8 cellular contexts compared by ENCODE assay signal in genomic region chr10:97640868-97641811, GRCh38. TPM values are rescaled to one million over a fixed set of nuclear protein-coding genes. Genes with fewer than 3 reads are reported as not detected.
DNase-seq lines count a peak whose midpoint lies in the region; ATAC-seq and TF ChIP-seq lines count a peak whose summit lies in the region.

No MANE protein-coding gene starts in this region.

- TF ChIP-seq EP300 in SK-N-SH (IDR thresholded peaks at IDR 0.05; ENCODE audit: borderline replicate concordance in 1 of 2, low read depth in 1 of 2, low read length in 1 of 2) = no peak

- peaks cover 9% of the 10 kb centered on the region for H3F3A ChIP-seq in SK-N-SH (replicated peaks; ENCODE audit: insufficient read depth)

- 3% methylated on average over 31 of the region's 67 CpGs for WGBS in SK-N-SH (ENCODE audit: low lambda C conversion rate)

- peak overlapping the region; percentile 92 for H3K9ac ChIP-seq in SK-N-SH

- H3K27ac ChIP-seq in 22Rv1 (peak overlapping the region; percentile 54), SK-N-SH (ENCODE audit: low read depth in 2 of 2, low read length in 1 of 2) (peak overlapping the region; percentile 70 to 81)

- no peaks in the 10 kb centered on the region for H3K27me3 ChIP-seq in SK-N-SH (ENCODE audit: insufficient read depth)

- H4K20me1 ChIP-seq in SK-N-SH (ENCODE audit: insufficient read depth) = peaks cover 6% of the 10 kb centered on the region; the same call in 1 of the 2 replicates

- no peak for TF ChIP-seq RAD21 in SK-N-SH (IDR thresholded peaks at IDR 0.05; ENCODE audit: low read length)

- peak overlapping the region; percentile 91 for H3K4me2 ChIP-seq in SK-N-SH

- peaks cover 50% of the 10 kb centered on the region for H3K79me2 ChIP-seq in SK-N-SH (ENCODE audit: insufficient read depth)

- no peaks in the 10 kb centered on the region for H3K9me3 ChIP-seq in SK-N-SH

- no peak for TF ChIP-seq CTCF in 22Rv1 (IDR thresholded peaks at IDR 0.05)
- no peak for TF ChIP-seq CTCF in SK-N-SH (IDR thresholded peaks at IDR 0.05)
- TF ChIP-seq CTCF in choroid plexus epithelial cell (conservative IDR thresholded peaks at IDR 0.05; ENCODE audit: low read depth, low read length) = peak; percentile 2

- peaks cover 12 to 21% of the 10 kb centered on the region in 2 experiments for H3K36me3 ChIP-seq in SK-N-SH (replicated peaks in 1 of 2; ENCODE audit: control insufficient read depth in 1 of 2, insufficient read depth in 2 of 2, low read length in 1 of 2)

- H2AFZ ChIP-seq in SK-N-SH (ENCODE audit: low read depth) = no peak overlapping the region; the same call in 1 of the 2 replicates

- CTCF ChIA-PET in SK-N-SH (lab: Yijun Ruan, JAX) = interaction anchor here (0.9 to 2.3 kb wide), 10 partner anchors 17 to 176 kb away, joined by 3 to 11 read pairs (median 4); partner anchors contain the start of gene ANKRD2

- POLR2A ChIA-PET in SK-N-SH (lab: Yijun Ruan, JAX) = interaction anchor here (0.8 to 1.0 kb wide), 4 partner anchors 13 to 46 kb away, joined by 3 read pairs; partner anchors contain the start of gene AVPI1

- peaks cover 0 to 2% of the 10 kb centered on the region in 2 experiments; a peak in 1 of 4 replicates for H3K4me1 ChIP-seq in SK-N-SH (ENCODE audit: control insufficient read depth in 1 of 2, insufficient read depth in 2 of 2, low read depth in 1 of 2, low read length in 1 of 2)

- DNase-seq in SK-N-SH = peak; percentile 73
- DNase-seq in choroid plexus epithelial cell (ENCODE audit: low read depth) = peak; percentile 52
- peak; percentile 70 for DNase-seq in left kidney (ENCODE audit: low read depth, low spot score)
- peak; percentile 5 to 6 for DNase-seq in stimulated activated CD4-positive, alpha-beta T cell treated with anti-CD3 and anti-CD28 coated beads, Interleukin-4, amount 100 ng/mL, for 48 hours (ENCODE audit: low read depth in 2 of 2)

- peak; percentile 24 for ATAC-seq in GM18517 (IDR thresholded peaks at IDR 0.05; ENCODE audit: unreplicated experiment)
- ATAC-seq in HG03135 (IDR thresholded peaks at IDR 0.05; ENCODE audit: unreplicated experiment) = peak; percentile 35
- ATAC-seq in GM21576 (IDR thresholded peaks at IDR 0.05; ENCODE audit: unreplicated experiment) = no peak

- peak overlapping the region; percentile 80 to 91 for H3K4me3 ChIP-seq in SK-N-SH (ENCODE audit: low read depth in 2 of 2, low read length in 1 of 2)
- H3K4me3 ChIP-seq in choroid plexus epithelial cell (ENCODE audit: low read depth, low read length) = peak overlapping the region; percentile 81

- H3K9me2 ChIP-seq in SK-N-SH = no peaks in the 10 kb centered on the region

TF ChIP-seq in SK-N-SH, 30 proteins besides CTCF, POLR2A, EP300 and RAD21:
- TF ChIP-seq FOXJ3 (CRISPR knock-in tag; IDR thresholded peaks at IDR 0.05) = no peak
- no peak for TF ChIP-seq RCOR1 (IDR thresholded peaks at IDR 0.05; ENCODE audit: low read length)
- 0 out of 2 replicates have a peak, but pooled peaks have one; percentile 9 for TF ChIP-seq TAF1 (IDR thresholded peaks at IDR 0.05; ENCODE audit: borderline replicate concordance, low read depth, low read length)
- TF ChIP-seq, protein P1, sequence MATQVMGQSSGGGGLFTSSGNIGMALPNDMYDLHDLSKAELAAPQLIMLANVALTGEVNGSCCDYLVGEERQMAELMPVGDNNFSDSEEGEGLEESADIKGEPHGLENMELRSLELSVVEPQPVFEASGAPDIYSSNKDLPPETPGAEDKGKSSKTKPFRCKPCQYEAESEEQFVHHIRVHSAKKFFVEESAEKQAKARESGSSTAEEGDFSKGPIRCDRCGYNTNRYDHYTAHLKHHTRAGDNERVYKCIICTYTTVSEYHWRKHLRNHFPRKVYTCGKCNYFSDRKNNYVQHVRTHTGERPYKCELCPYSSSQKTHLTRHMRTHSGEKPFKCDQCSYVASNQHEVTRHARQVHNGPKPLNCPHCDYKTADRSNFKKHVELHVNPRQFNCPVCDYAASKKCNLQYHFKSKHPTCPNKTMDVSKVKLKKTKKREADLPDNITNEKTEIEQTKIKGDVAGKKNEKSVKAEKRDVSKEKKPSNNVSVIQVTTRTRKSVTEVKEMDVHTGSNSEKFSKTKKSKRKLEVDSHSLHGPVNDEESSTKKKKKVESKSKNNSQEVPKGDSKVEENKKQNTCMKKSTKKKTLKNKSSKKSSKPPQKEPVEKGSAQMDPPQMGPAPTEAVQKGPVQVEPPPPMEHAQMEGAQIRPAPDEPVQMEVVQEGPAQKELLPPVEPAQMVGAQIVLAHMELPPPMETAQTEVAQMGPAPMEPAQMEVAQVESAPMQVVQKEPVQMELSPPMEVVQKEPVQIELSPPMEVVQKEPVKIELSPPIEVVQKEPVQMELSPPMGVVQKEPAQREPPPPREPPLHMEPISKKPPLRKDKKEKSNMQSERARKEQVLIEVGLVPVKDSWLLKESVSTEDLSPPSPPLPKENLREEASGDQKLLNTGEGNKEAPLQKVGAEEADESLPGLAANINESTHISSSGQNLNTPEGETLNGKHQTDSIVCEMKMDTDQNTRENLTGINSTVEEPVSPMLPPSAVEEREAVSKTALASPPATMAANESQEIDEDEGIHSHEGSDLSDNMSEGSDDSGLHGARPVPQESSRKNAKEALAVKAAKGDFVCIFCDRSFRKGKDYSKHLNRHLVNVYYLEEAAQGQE (IDR thresholded peaks at IDR 0.05; ENCODE audit: low read depth, low read length) = peak; percentile 19; the same call in 1 of the 2 replicates

RNA-seq across cellular contexts. Expression of gene PI4K2A, which starts 0.7 kb away (rescaled TPM):
- polyA plus RNA-seq in SK-N-SH (2012; rRNA removed) = 23.8 and 31.4 TPM in 2 replicates
- 18.2 and 23.3 TPM in 2 replicates for polyA plus RNA-seq in SK-N-SH (2012; cell fraction: cytosol; rRNA removed)
- 22.7 and 27.9 TPM in 2 replicates for polyA plus RNA-seq in SK-N-SH (2012; cell fraction: nucleus; rRNA removed)

RNA-seq across cellular contexts. Expression of gene MORN4, which starts 7.8 kb away (rescaled TPM):
- 31.4 and 31.7 TPM in 2 replicates for polyA plus RNA-seq in SK-N-SH (2012; rRNA removed)
- polyA plus RNA-seq in SK-N-SH (2012; cell fraction: cytosol; rRNA removed) = 32.9 and 36.8 TPM in 2 replicates
- 14.5 and 19.6 TPM in 2 replicates for polyA plus RNA-seq in SK-N-SH (2012; cell fraction: nucleus; rRNA removed)

RNA-seq across cellular contexts. Expression of gene AVPI1, which starts 45.9 kb away (rescaled TPM):
- 6.3 and 7.0 TPM in 2 replicates for polyA plus RNA-seq in SK-N-SH (2012; rRNA removed)
- polyA plus RNA-seq in SK-N-SH (2012; cell fraction: cytosol; rRNA removed) = 4.0 and 5.0 TPM in 2 replicates
- 5.3 and 6.3 TPM in 2 replicates for polyA plus RNA-seq in SK-N-SH (2012; cell fraction: nucleus; rRNA removed)

RNA-seq across cellular contexts. Expression of gene C10orf62, which starts 51.6 kb away (rescaled TPM):
- polyA plus RNA-seq in SK-N-SH (2012; rRNA removed) = 0.07 and 0.19 TPM in 2 replicates
- 0.05 TPM in 1 of 2 replicates, not detected in the other for polyA plus RNA-seq in SK-N-SH (2012; cell fraction: cytosol; rRNA removed)
- 0.56 and 0.96 TPM in 2 replicates for polyA plus RNA-seq in SK-N-SH (2012; cell fraction: nucleus; rRNA removed)

RNA-seq across cellular contexts. Expression of gene HOGA1, which starts 57.0 kb away (rescaled TPM):
- polyA plus RNA-seq in SK-N-SH (2012; rRNA removed) = 2.9 and 4.8 TPM in 2 replicates
- polyA plus RNA-seq in SK-N-SH (2012; cell fraction: cytosol; rRNA removed) = 1.9 and 3.0 TPM in 2 replicates
- polyA plus RNA-seq in SK-N-SH (2012; cell fraction: nucleus; rRNA removed) = 5.9 and 9.4 TPM in 2 replicates

Comparison
In these comparisons a context has a peak if more than half of its experiments do, and no peak if none do; other contexts are left out.
1. DNase-seq: peak in every context shown above with its lines; median percentile 73 in SK-N-SH; 70 in left kidney; 52 in choroid plexus epithelial cell; 6 in stimulated activated CD4-positive, alpha-beta T cell treated with anti-CD3 and anti-CD28 coated beads, Interleukin-4, amount 100 ng/mL, for 48 hours.